In genomic region chr17:55926276-55926995, GRCh38 we compare ENCODE assay signal across 1 cellular context.
TF ChIP-seq lines count a peak whose summit lies in the region.

No MANE protein-coding gene starts in this region.

TF ChIP-seq in WTC11, 78 proteins besides CTCF, POLR2A, EP300 and RAD21 (continued from another document):
- TF ChIP-seq PRDM15 (CRISPR knock-in tag; IDR thresholded peaks at IDR 0.05) (no peak), ZNF396 (CRISPR knock-in tag; IDR thresholded peaks at IDR 0.05; ENCODE audit: borderline replicate concordance) (no peak), OVOL2 (CRISPR knock-in tag; IDR thresholded peaks at IDR 0.05; ENCODE audit: borderline replicate concordance) (no peak), SP1 (CRISPR knock-in tag; conservative IDR thresholded peaks at IDR 0.05) (0 out of 2 replicates have a peak, but pooled peaks have one; percentile 29), ZNF423 (CRISPR knock-in tag; IDR thresholded peaks at IDR 0.05) (no peak), ARID4B (CRISPR knock-in tag; IDR thresholded peaks at IDR 0.05; ENCODE audit: borderline replicate concordance) (no peak)
